ENCODE assay signal across 1 cellular context in the genomic region with DNA sequence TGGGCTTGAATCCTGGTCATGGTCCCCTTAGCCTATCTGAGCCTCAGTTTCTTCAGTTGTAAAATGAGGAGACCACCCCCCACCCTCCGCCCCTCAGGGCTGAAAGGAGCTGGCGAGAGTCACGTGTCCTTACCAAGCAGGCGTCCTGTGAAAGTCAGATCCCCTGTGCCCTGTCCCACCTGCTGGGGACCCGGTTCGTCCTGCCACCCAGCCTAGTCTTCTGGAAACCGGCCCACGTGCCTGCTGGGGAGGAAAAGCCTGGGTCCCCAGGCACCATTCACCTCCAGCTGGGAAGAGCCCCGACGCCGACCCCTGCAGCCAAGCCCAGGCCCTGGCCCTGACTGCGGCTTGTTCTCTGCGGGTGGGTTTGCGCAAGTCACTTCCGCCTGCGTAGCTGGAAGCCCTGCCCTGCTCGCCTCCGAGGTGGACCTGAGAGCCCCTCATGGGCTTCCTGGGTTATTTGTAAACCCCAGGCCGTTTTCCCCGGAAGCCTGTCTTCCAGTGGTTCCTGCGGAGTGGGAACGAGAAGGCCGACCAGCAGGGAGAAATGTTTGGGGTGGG.
TF ChIP-seq lines count a peak whose summit lies in the region.

No MANE protein-coding gene starts in this region.

TF ChIP-seq in GM23338, 12 proteins besides CTCF, POLR2A, EP300 and RAD21 (continued from another document):
- TF ChIP-seq, protein P1, sequence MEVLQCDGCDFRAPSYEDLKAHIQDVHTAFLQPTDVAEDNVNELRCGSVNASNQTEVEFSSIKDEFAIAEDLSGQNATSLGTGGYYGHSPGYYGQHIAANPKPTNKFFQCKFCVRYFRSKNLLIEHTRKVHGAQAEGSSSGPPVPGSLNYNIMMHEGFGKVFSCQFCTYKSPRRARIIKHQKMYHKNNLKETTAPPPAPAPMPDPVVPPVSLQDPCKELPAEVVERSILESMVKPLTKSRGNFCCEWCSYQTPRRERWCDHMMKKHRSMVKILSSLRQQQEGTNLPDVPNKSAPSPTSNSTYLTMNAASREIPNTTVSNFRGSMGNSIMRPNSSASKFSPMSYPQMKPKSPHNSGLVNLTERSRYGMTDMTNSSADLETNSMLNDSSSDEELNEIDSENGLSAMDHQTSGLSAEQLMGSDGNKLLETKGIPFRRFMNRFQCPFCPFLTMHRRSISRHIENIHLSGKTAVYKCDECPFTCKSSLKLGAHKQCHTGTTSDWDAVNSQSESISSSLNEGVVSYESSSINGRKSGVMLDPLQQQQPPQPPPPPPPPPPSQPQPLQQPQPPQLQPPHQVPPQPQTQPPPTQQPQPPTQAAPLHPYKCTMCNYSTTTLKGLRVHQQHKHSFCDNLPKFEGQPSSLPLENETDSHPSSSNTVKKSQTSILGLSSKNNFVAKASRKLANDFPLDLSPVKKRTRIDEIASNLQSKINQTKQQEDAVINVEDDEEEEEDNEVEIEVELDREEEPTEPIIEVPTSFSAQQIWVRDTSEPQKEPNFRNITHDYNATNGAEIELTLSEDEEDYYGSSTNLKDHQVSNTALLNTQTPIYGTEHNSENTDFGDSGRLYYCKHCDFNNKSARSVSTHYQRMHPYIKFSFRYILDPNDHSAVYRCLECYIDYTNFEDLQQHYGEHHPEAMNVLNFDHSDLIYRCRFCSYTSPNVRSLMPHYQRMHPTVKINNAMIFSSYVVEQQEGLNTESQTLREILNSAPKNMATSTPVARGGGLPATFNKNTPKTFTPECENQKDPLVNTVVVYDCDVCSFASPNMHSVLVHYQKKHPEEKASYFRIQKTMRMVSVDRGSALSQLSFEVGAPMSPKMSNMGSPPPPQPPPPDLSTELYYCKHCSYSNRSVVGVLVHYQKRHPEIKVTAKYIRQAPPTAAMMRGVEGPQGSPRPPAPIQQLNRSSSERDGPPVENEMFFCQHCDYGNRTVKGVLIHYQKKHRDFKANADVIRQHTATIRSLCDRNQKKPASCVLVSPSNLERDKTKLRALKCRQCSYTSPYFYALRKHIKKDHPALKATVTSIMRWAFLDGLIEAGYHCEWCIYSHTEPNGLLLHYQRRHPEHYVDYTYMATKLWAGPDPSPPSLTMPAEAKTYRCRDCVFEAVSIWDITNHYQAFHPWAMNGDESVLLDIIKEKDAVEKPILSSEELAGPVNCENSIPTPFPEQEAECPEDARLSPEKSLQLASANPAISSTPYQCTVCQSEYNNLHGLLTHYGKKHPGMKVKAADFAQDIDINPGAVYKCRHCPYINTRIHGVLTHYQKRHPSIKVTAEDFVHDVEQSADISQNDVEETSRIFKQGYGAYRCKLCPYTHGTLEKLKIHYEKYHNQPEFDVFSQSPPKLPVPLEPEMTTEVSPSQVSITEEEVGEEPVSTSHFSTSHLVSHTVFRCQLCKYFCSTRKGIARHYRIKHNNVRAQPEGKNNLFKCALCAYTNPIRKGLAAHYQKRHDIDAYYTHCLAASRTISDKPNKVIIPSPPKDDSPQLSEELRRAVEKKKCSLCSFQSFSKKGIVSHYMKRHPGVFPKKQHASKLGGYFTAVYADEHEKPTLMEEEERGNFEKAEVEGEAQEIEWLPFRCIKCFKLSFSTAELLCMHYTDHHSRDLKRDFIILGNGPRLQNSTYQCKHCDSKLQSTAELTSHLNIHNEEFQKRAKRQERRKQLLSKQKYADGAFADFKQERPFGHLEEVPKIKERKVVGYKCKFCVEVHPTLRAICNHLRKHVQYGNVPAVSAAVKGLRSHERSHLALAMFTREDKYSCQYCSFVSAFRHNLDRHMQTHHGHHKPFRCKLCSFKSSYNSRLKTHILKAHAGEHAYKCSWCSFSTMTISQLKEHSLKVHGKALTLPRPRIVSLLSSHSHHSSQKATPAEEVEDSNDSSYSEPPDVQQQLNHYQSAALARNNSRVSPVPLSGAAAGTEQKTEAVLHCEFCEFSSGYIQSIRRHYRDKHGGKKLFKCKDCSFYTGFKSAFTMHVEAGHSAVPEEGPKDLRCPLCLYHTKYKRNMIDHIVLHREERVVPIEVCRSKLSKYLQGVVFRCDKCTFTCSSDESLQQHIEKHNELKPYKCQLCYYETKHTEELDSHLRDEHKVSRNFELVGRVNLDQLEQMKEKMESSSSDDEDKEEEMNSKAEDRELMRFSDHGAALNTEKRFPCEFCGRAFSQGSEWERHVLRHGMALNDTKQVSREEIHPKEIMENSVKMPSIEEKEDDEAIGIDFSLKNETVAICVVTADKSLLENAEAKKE (CRISPR knock-in tag; IDR thresholded peaks at IDR 0.05), result no peak
TF ChIP-seq in GM23338: peak in this region for 1.
